Comparison of ENCODE assay signal across 11 cellular contexts in the genomic region with DNA sequence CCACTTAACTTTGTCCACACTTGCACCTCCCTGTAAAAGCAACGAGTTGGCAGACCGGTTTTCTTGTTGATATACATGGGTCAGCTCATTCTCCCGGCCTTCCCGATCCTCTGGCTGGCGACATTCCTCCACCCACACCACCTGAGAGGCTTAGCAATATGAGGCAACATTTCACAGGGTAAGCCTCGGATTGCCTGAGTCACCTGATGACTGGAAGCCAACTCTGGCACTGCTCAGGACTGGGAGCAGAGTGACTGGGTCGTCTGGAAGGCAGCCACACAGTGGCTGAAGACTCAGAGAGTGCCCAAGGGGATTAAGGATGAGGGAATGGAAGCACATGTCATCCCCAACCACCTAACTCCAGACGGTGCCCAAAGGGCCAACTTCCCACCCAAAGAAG. TPM values are rescaled to one million over a fixed set of nuclear protein-coding genes. Genes with fewer than 3 reads are reported as not detected.
A peak's percentile ranks its signal among the peaks of the same experiment; 100 is the strongest.
DNase-seq lines count a peak whose midpoint lies in the region; ATAC-seq and TF ChIP-seq lines count a peak whose summit lies in the region.
"Had no signal": no experiment of that assay in that cellular context is flagged by ENCODE, and none has a peak within 500 bp of the region (broad histone marks: within the 10 kb centered on the region; RNA-seq: fewer than 3 reads in every experiment).

No MANE protein-coding gene starts in this region.

- H3K4me1 ChIP-seq in upper lobe of right lung (no peaks in the 10 kb centered on the region), tibial artery (peaks cover 0 to 4% (median 0%) of the 10 kb centered on the region in 4 donors)

- peak overlapping the region; percentile 28 for H3K27ac ChIP-seq in VCaP
- no peak overlapping the region for H3K27ac ChIP-seq in upper lobe of right lung
- no peak overlapping the region for H3K27ac ChIP-seq in tibial artery

- TF ChIP-seq CTCF in VCaP (conservative IDR thresholded peaks at IDR 0.05) (no peak), upper lobe of right lung (IDR thresholded peaks at IDR 0.05) (no peak), tibial artery (IDR thresholded peaks at IDR 0.05) (no peak)

- H3K9me3 ChIP-seq in upper lobe of right lung (no peaks in the 10 kb centered on the region), tibial artery (no peaks in the 10 kb centered on the region)

- ATAC-seq in upper lobe of right lung: peak; percentile 96

- DNase-seq in DMS53 (lab: John Stamatoyannopoulos, UW) (peak; percentile 23), DMS53 treated with DMSO at 0.1 percent for 48 hours (lab: John Stamatoyannopoulos, UW; ENCODE audit: unreplicated experiment) (no peak), kidney glomerular epithelial cell (lab: John Stamatoyannopoulos, UW) (peak; percentile 55), upper lobe of right lung (peak; percentile 87), ecto neural progenitor cell (ENCODE audit: low spot score) (no peak), tibial artery (no peak)
- no peak for DNase-seq in effector CD8-positive, alpha-beta T cell (lab: John Stamatoyannopoulos, UW)
- DNase-seq: 8988T, DMS153, NCI-H1930 had no signal

- intact Hi-C loops in upper lobe of right lung (cut with DNase I) (no loop called here), tibial artery (cut with DNase I; ENCODE audit: low total_unique reads) (no loop called here)

- no peaks in the 10 kb centered on the region for H3K27me3 ChIP-seq in upper lobe of right lung
- H3K27me3 ChIP-seq in tibial artery: peaks cover 0 to 5% of the 10 kb centered on the region in 2 donors

- H3K4me3 ChIP-seq in upper lobe of right lung (no peak overlapping the region), tibial artery (no peak overlapping the region)

- H3K36me3 ChIP-seq in upper lobe of right lung: no peaks in the 10 kb centered on the region
- no peaks in the 10 kb centered on the region for H3K36me3 ChIP-seq in tibial artery

RNA-seq across cellular contexts. Expression of gene HOMER2, which starts 9.8 kb away (rescaled TPM):
- 16.4 TPM for total RNA-seq in upper lobe of right lung

RNA-seq across cellular contexts. Expression of gene RAMAC, which starts 43.3 kb away (rescaled TPM):
- 15.4 TPM for total RNA-seq in upper lobe of right lung

Comparison
In these comparisons a context has a peak if more than half of its experiments do, and no peak if none do; other contexts are left out.
1. DNase-seq: peak in DMS53 (single experiment), kidney glomerular epithelial cell (single experiment) and upper lobe of right lung (single experiment); none in DMS53 treated with DMSO at 0.1 percent for 48 hours (single experiment), ecto neural progenitor cell (single experiment), tibial artery (0 of 2) and effector CD8-positive, alpha-beta T cell (single experiment).